ENCODE assay signal across 21 cellular contexts in the genomic region with DNA sequence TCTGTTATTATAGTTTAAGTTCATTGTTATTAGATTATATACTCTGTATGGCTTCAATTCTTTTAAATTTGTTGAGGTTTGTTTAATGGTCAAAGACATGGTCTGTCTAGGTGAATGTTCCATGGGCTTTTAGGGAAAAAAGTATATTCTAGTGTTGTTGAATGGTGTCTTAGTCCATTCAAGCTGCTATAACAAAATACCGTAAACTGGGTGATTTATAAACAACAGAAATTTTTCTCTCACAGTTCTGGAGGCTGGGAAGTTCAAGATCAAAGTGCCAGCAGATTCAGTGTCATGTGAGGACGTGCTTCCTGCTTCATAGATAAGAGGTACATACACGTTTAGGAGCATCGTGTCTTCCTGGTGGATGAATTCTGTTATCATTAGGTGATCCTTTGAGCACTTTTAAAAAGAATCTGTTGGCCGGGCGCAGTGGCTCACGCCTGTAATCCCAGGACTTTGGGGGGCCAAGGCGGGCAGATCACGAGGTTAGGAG.
"Had no signal": no experiment of that assay in that cellular context is flagged by ENCODE, and none has a peak within 500 bp of the region (broad histone marks: within the 10 kb centered on the region; RNA-seq: fewer than 3 reads in every experiment).

No MANE protein-coding gene starts in this region.

- H3K9ac ChIP-seq: SK-N-SH had no signal

- ATAC-seq: Panc1 had no signal

- H3K4me2 ChIP-seq: SK-N-SH had no signal

- H3K4me3 ChIP-seq: MG63 had no signal

- H3K27me3 ChIP-seq: MG63 had no signal

- DNase-seq: Karpas-422, KG1, MG63, NCI-H1092, NCI-H1105 treated with DMSO at 0.1 percent for 48 hours, NCI-H1417 treated with DMSO at 0.1 percent for 48 hours, NCI-H146, NCI-H1694 treated with DMSO at 0.1 percent for 48 hours, NCI-H1930, NCI-H2081, NCI-H2107, NCI-H2227 treated with DMSO at 0.1 percent for 48 hours, NCI-H524 treated with DMSO at 0.1 percent for 48 hours, NCI-H69, NCI-H774, SHP77, SK-N-SH, SW 1271 had no signal

- H3K4me3 Mint-ChIP-seq: IgD-negative memory B cell had no signal

- H3K27me3 Mint-ChIP-seq: IgD-negative memory B cell had no signal

- H3K27ac ChIP-seq: RWPE1 had no signal

- H3K36me3 ChIP-seq: MG63 had no signal

- H3K27ac Mint-ChIP-seq: IgD-negative memory B cell had no signal
